Comparison of ENCODE assay signal across 9 cellular contexts in the genomic region with DNA sequence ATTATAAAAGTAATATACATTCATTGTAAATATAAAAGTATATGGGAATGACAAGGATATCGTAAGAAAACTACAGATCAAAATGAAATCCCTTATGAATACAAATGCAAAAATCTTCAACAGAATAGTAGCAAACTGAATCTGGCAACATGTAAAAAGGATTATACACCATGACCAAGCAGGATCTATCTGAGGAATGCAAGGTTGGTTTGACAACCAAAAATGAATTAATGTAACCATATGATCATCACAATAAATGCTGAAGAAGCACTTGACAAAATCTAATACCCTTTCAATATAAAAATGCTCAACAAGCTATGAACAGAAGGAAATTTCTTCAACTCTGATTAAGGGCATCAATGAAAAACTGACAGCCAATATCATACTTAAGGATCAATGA.
"Had no signal": no experiment of that assay in that cellular context is flagged by ENCODE, and none has a peak within 500 bp of the region (broad histone marks: within the 10 kb centered on the region; RNA-seq: fewer than 3 reads in every experiment).

No MANE protein-coding gene starts in this region.

- H3K4me1 ChIP-seq: HAP-1 had no signal

- H2AFZ ChIP-seq: GM23248 had no signal

- H3K9me3 ChIP-seq: HAP-1 had no signal

- H3K4me3 ChIP-seq: GM23248, HAP-1 had no signal

- H3K27ac ChIP-seq: GM23248, KMS-11 had no signal

- DNase-seq: GM23248, GOT3, H7, HFFc6, IMR-90, KBM-7 had no signal

- ATAC-seq: HCT116 had no signal

- H3K9ac ChIP-seq: GM23248, KMS-11 had no signal

- H3K4me2 ChIP-seq: KMS-11 had no signal
